ENCODE assay signal across 8 cellular contexts in the genomic region with DNA sequence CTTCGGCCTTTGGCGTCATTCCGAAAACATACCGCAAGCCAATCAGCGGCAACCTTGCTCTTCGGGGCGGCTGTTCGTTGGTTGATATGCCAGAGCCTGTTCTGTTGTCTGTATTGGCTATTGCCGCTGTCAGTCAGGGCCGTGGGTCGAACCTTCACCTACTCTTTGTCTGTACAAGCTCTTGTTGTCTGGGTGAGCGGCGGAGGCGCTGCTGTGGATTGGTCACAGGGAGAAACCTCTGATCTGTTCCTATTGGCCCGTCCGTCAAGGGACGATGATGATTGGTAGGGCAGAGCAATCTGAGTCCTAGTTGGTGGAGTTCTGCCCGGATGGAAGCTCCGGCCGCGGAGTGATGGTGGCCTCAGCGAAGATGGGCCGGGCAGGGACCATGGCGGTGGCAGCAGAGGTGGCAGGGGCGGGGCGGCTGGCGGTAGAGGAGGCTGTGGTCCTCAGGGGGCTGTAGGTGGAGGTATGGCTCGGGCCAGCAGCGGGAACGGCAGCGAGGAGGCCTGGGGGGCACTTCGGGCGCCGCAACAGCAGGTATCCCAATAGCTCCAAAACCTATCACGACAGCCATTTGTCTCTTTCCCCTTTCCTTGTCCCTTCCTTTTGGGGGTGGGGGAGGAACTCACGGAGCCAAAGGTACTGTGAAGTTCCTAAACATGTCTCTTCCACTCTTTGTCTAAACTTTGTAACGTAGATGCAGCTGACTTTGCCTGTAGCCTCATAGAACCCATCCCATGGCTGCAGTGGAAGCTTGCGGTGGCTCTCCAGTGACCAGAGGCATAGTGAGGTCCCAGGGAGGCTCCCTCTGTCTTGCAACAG. TPM values are rescaled to one million over a fixed set of nuclear protein-coding genes. Genes with fewer than 3 reads are reported as not detected.
DNase-seq lines count a peak whose midpoint lies in the region; ATAC-seq and FAIRE-seq lines count a peak whose summit lies in the region.

A gene (plus strand): TSS at position 307 of the 825 bp plus-strand sequence. CDS start 165 bp downstream, at position 472.

- peaks cover 30% of the 10 kb centered on the region for H3K36me3 ChIP-seq in KOPT-K1 (ENCODE audit: insufficient read depth, low read length)
- H3K36me3 ChIP-seq in muscle layer of colon (ENCODE audit: insufficient read depth, low read length), result peaks cover 13% of the 10 kb centered on the region

- H3K27me3 Mint-ChIP-seq in activated T-cell treated with anti-CD3 and anti-CD28 coated beads, Interleukin-2, amount 50 U/mL, for 72 hours (ENCODE audit: low read depth), result no peaks in the 10 kb centered on the region

- peak within 1 kb of the TSS; percentile 92 to 98 for H3K4me3 ChIP-seq in muscle layer of colon (ENCODE audit: low read depth in 1 of 2, low read length in 2 of 2)

- H3K4me3 Mint-ChIP-seq in activated T-cell treated with anti-CD3 and anti-CD28 coated beads, Interleukin-2, amount 50 U/mL, for 72 hours, result peak within 1 kb of the TSS; percentile 95 to 96

- peak; percentile 100 for DNase-seq in DMS53 (lab: John Stamatoyannopoulos, UW)
- peak; percentile 100 for DNase-seq in RCC 7860 (ENCODE audit: low spot score)
- peak; percentile 97 to 99 for DNase-seq in activated T-cell treated with anti-CD3 and anti-CD28 coated beads, Interleukin-2, amount 50 U/mL, for 72 hours
- DNase-seq in stimulated activated CD8-positive, alpha-beta memory T cell treated with anti-CD3 and anti-CD28 coated beads, Interleukin-7, amount 100 ng/mL, for 24 hours (ENCODE audit: low read depth), result peak; percentile 97

- peak within 1 kb of the TSS; percentile 97 for H3K27ac Mint-ChIP-seq in activated T-cell treated with anti-CD3 and anti-CD28 coated beads, Interleukin-2, amount 50 U/mL, for 72 hours

- peaks cover 32% of the 10 kb centered on the region for H3K4me1 ChIP-seq in muscle layer of colon (ENCODE audit: insufficient read depth, low read length)

- H3K4me1 Mint-ChIP-seq in activated T-cell treated with anti-CD3 and anti-CD28 coated beads, Interleukin-2, amount 50 U/mL, for 72 hours (ENCODE audit: low read depth), result peaks cover 54% of the 10 kb centered on the region

- H3K36me3 Mint-ChIP-seq in activated T-cell treated with anti-CD3 and anti-CD28 coated beads, Interleukin-2, amount 50 U/mL, for 72 hours (ENCODE audit: insufficient read depth in 2 of 2), result peaks cover 5 to 14% of the 10 kb centered on the region in 2 donors

- peak; percentile 96 for FAIRE-seq in RCC 7860 (lab: Jason Lieb, UNC)

- H3K9me3 ChIP-seq in KOPT-K1 (ENCODE audit: insufficient read depth, low read length, poor library complexity, severe bottlenecking) (no peaks in the 10 kb centered on the region), muscle layer of colon (ENCODE audit: low read length) (no peaks in the 10 kb centered on the region)

- H3K27me3 ChIP-seq in muscle layer of colon (ENCODE audit: control insufficient read depth in 1 of 2, insufficient read depth in 2 of 2, low read length in 2 of 2), result no peaks in the 10 kb centered on the region

- no peaks in the 10 kb centered on the region for H3K9me3 Mint-ChIP-seq in activated T-cell treated with anti-CD3 and anti-CD28 coated beads, Interleukin-2, amount 50 U/mL, for 72 hours

- peak; percentile 86 for ATAC-seq in GM21786 (IDR thresholded peaks at IDR 0.05; ENCODE audit: unreplicated experiment)
- ATAC-seq in activated T-cell treated with anti-CD3 and anti-CD28 coated beads, Interleukin-2, amount 50 U/mL, for 72 hours (replicated peaks in 1 of 2), result peak; percentile 82 to 85
- ATAC-seq in esophagus mucosa, result peak; percentile 93

- H3K27ac ChIP-seq in KOPT-K1 (ENCODE audit: low read depth, low read length, poor library complexity, severe bottlenecking) (peak within 1 kb of the TSS; percentile 84), muscle layer of colon (ENCODE audit: low read depth, low read length) (peak within 1 kb of the TSS; percentile 99)

- H3K9ac ChIP-seq in muscle layer of colon (ENCODE audit: low read length), result peak within 1 kb of the TSS; percentile 70

RNA-seq across cellular contexts. Expression of the gene that starts here (rescaled TPM):
- total RNA-seq in activated T-cell treated with anti-CD3 and anti-CD28 coated beads, Interleukin-2, amount 50 U/mL, for 72 hours, result 10 to 100 TPM; 65.0 to 87.7 TPM
- total RNA-seq in esophagus mucosa, result 30.6 TPM

Comparison
In these comparisons a context has a peak if more than half of its experiments do, and no peak if none do; other contexts are left out.
1. Peak in every context shown above with its lines: DNase-seq, ATAC-seq, H3K4me3 ChIP-seq and H3K27ac ChIP-seq.